Comparison of ENCODE assay signal across 9 cellular contexts in the genomic region with DNA sequence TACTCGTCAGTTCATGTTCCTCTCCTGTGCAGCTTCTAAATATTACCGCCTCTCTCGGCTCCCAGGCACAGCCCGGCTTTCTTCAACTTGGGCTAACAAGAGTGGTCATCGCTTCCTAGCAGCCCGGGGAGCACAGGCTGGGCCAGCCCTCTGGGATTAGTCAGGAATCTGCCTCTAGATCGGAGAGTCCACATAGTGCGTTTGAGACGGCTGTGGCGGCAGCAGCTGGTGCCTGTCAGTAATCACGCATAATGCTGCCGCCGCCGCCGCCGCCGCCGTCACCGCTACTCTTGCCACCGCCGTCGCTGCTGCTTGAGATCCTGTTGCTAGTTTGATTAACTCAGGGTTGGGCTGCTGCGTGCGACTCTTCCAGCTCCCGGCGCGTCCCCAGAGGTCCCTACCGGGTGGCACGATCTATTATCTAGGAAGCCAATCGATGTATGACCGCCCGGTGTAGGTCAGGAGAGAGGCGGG. TPM values are rescaled to one million over a fixed set of nuclear protein-coding genes. Genes with fewer than 3 reads are reported as not detected.
A peak's percentile ranks its signal among the peaks of the same experiment; 100 is the strongest.
DNase-seq lines count a peak whose midpoint lies in the region; ATAC-seq lines count a peak whose summit lies in the region.
"Had no signal": no experiment of that assay in that cellular context is flagged by ENCODE, and none has a peak within 500 bp of the region (broad histone marks: within the 10 kb centered on the region; RNA-seq: fewer than 3 reads in every experiment).

A gene (minus strand): TSS at position 230 of the 474 bp plus-strand sequence. CDS start 233 bp downstream, outside the sequence.

- no peaks in the 10 kb centered on the region for H3K36me3 Mint-ChIP-seq in activated naive CD8-positive, alpha-beta T cell treated with anti-CD3 and anti-CD28 coated beads for 36 hours
- H3K36me3 Mint-ChIP-seq: memory B cell had no signal

- no peaks in the 10 kb centered on the region for H3K9me3 Mint-ChIP-seq in activated naive CD8-positive, alpha-beta T cell treated with anti-CD3 and anti-CD28 coated beads for 36 hours
- H3K9me3 Mint-ChIP-seq in stimulated activated naive CD8-positive, alpha-beta T cell treated with anti-CD3 and anti-CD28 coated beads, Interleukin-15, amount 100 ng/mL, for 72 hours = no peaks in the 10 kb centered on the region

- peak; percentile 14 for DNase-seq in AG08395 (ENCODE audit: low spot score)
- peak; percentile 69 to 88 (median 79) for DNase-seq in NCI-H1417 (lab: John Stamatoyannopoulos, UW)
- peak; percentile 24 for DNase-seq in activated naive CD8-positive, alpha-beta T cell treated with anti-CD3 and anti-CD28 coated beads for 36 hours
- DNase-seq in iris pigment epithelial cell (ENCODE audit: low read depth) = peak; percentile 6
- peak; percentile 12 to 20 for DNase-seq in stimulated activated naive CD8-positive, alpha-beta T cell treated with anti-CD3 and anti-CD28 coated beads, Interleukin-15, amount 100 ng/mL, for 72 hours
- DNase-seq in effector CD8-positive, alpha-beta T cell (lab: John Stamatoyannopoulos, UW) = no peak
- no peak for DNase-seq in NCI-H226

- H3K4me3 Mint-ChIP-seq in activated naive CD8-positive, alpha-beta T cell treated with anti-CD3 and anti-CD28 coated beads for 36 hours = no peak within 1 kb of the TSS
- peak within 1 kb of the TSS; percentile 34 to 45 for H3K4me3 Mint-ChIP-seq in stimulated activated naive CD8-positive, alpha-beta T cell treated with anti-CD3 and anti-CD28 coated beads, Interleukin-15, amount 100 ng/mL, for 72 hours
- H3K4me3 Mint-ChIP-seq: memory B cell had no signal

- ATAC-seq in stimulated activated naive CD8-positive, alpha-beta T cell treated with anti-CD3 and anti-CD28 coated beads, Interleukin-15, amount 100 ng/mL, for 72 hours = peak; percentile 63
- no peak for ATAC-seq in HG02763 (IDR thresholded peaks at IDR 0.05; ENCODE audit: unreplicated experiment)

- no peak within 1 kb of the TSS for H3K27ac Mint-ChIP-seq in activated naive CD8-positive, alpha-beta T cell treated with anti-CD3 and anti-CD28 coated beads for 36 hours
- no peak within 1 kb of the TSS for H3K27ac Mint-ChIP-seq in stimulated activated naive CD8-positive, alpha-beta T cell treated with anti-CD3 and anti-CD28 coated beads, Interleukin-15, amount 100 ng/mL, for 72 hours
- H3K27ac Mint-ChIP-seq: memory B cell had no signal

- peaks cover 1% of the 10 kb centered on the region for H3K4me1 Mint-ChIP-seq in activated naive CD8-positive, alpha-beta T cell treated with anti-CD3 and anti-CD28 coated beads for 36 hours
- no peaks in the 10 kb centered on the region for H3K4me1 Mint-ChIP-seq in stimulated activated naive CD8-positive, alpha-beta T cell treated with anti-CD3 and anti-CD28 coated beads, Interleukin-15, amount 100 ng/mL, for 72 hours
- H3K4me1 Mint-ChIP-seq: memory B cell had no signal

- peaks cover 36% of the 10 kb centered on the region for H3K27me3 Mint-ChIP-seq in activated naive CD8-positive, alpha-beta T cell treated with anti-CD3 and anti-CD28 coated beads for 36 hours
- peaks cover 2% of the 10 kb centered on the region for H3K27me3 Mint-ChIP-seq in stimulated activated naive CD8-positive, alpha-beta T cell treated with anti-CD3 and anti-CD28 coated beads, Interleukin-15, amount 100 ng/mL, for 72 hours

RNA-seq across cellular contexts. Expression of the gene that starts here (rescaled TPM):
- total RNA-seq in activated naive CD8-positive, alpha-beta T cell treated with anti-CD3 and anti-CD28 coated beads for 36 hours = under 1 TPM in 1 of 2 experiments, not detected in 1; 0.10 TPM

Comparison
In these comparisons a context has a peak if more than half of its experiments do, and no peak if none do; other contexts are left out.
1. Peak in DNase-seq in activated naive CD8-positive, alpha-beta T cell treated with anti-CD3 and anti-CD28 coated beads for 36 hours; RNA of the gene not detected or under 1 TPM.
2. DNase-seq: peak in AG08395 (single experiment), NCI-H1417 (3 of 3), iris pigment epithelial cell (single experiment) and stimulated activated naive CD8-positive, alpha-beta T cell treated with anti-CD3 and anti-CD28 coated beads, Interleukin-15, amount 100 ng/mL, for 72 hours (2 of 2); none in effector CD8-positive, alpha-beta T cell (single experiment) and NCI-H226 (single experiment).